ENCODE assay signal across 8 cellular contexts in the genomic region with DNA sequence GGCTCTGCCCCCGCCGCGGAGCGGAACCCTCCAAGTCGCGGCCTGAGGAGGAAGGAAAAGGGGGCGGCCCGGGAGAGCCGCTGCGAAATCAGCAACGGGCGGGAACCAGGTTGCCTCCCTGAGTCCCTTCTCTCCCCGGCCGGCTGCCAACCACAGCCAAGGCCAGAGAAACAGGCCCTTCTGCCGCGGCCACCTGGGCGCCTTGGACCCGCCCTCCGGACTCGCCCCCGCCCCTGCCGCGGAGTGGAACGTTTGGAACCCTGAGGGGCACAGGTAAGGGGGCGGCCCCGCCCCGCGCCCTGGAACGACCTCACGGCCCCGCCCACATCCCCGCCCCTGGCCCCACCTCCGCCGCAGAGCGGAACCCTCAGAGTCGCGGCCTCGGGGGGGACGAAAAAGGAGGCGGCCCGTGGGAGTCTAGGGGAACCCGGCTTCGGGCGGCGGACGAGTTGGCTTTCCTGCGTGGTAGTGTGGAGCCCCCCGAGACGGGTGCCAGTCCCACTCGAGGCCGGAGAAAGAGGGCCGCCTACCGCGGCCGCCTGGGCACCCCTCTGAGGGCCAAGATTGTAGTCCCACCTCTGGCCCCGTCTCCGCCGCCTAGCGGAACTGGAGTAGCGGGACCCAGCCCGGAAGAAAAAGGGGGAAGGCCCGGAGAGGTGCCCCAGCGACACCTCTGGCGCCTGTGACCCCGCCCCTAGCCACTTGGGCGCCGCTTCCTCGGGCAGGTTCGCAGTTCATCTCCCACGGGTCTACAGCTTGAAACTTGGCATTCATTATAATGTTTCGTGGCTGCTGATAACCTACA. TPM values are rescaled to one million over a fixed set of nuclear protein-coding genes. Genes with fewer than 3 reads are reported as not detected.
DNase-seq lines count a peak whose midpoint lies in the region; ATAC-seq, FAIRE-seq and TF ChIP-seq lines count a peak whose summit lies in the region.

No MANE protein-coding gene starts in this region.

- no peaks in the 10 kb centered on the region for H3K27me3 Mint-ChIP-seq in progenitor cell of endocrine pancreas

- H3K27ac Mint-ChIP-seq in progenitor cell of endocrine pancreas, result peak overlapping the region; percentile 74

- ATAC-seq in HG02840 (IDR thresholded peaks at IDR 0.05; ENCODE audit: low FRiP score, unreplicated experiment) (peak; percentile 86), heart right ventricle (peak; percentile 93 to 98 (median 96))

- intact Hi-C loops in heart right ventricle (cut with DNase I), result loop anchor here in 1 of 10 donors (5.0 kb wide), 1 partner anchor 97 kb away; no protein-coding TSS in a partner anchor

- H3K27ac ChIP-seq in adipose tissue (ENCODE audit: low read depth, low read length) (peak overlapping the region; percentile 81), heart right ventricle (peak overlapping the region; percentile 75 to 97 (median 92))

- in situ Hi-C loops in GM13976 (cut with MboI; ENCODE audit: low sequenced_read_pairs, unreplicated experiment), result no loop called here

- H3K27me3 ChIP-seq in heart right ventricle, result peaks cover 0 to 27% (median 0%) of the 10 kb centered on the region in 7 donors

- H3K9me3 Mint-ChIP-seq in progenitor cell of endocrine pancreas (ENCODE audit: low read depth), result peaks cover 4% of the 10 kb centered on the region

- H3K4me1 ChIP-seq in heart right ventricle, result peaks cover 0 to 22% (median 4%) of the 10 kb centered on the region in 9 donors

- DNase-seq in GM13976 (ENCODE audit: low spot score) (peak; percentile 91), NCI-H1436 (lab: John Stamatoyannopoulos, UW) (peak; percentile 63), SW480 (ENCODE audit: low spot score) (peak; percentile 82), heart right ventricle (peak; percentile 76 to 82), progenitor cell of endocrine pancreas (ENCODE audit: low spot score, unreplicated experiment) (peak; percentile 70), urothelium cell line (ENCODE audit: low spot score) (peak; percentile 77)

- peak overlapping the region; percentile 81 for H3K4me3 Mint-ChIP-seq in progenitor cell of endocrine pancreas (ENCODE audit: low read depth)

- WGBS in adipose tissue, 3 donors, result 0 to 16% (median 0%) methylated on average over 28 to 69 of the region's 71 CpGs
- 0 to 1% methylated on average over 25 to 57 of the region's 71 CpGs for WGBS in heart right ventricle, 2 donors

- H3K36me3 Mint-ChIP-seq in progenitor cell of endocrine pancreas (ENCODE audit: insufficient read depth), result no peaks in the 10 kb centered on the region

- FAIRE-seq in urothelium cell line (lab: Jason Lieb, UNC), result no peak

- TF ChIP-seq CTCF in GM13976 (IDR thresholded peaks at IDR 0.05; ENCODE audit: borderline replicate concordance, control extremely low read depth, extremely low read depth, insufficient read depth, missing control alignments), result peak; percentile 8
- TF ChIP-seq CTCF in heart right ventricle (IDR thresholded peaks at IDR 0.05), result peak; percentile 25 to 63 (median 51)
- TF ChIP-seq CTCF in progenitor cell of endocrine pancreas (IDR thresholded peaks at IDR 0.05; ENCODE audit: unreplicated experiment), result peak; percentile 49

- H3K9me3 ChIP-seq in heart right ventricle, result no peaks in the 10 kb centered on the region

- peaks cover 20% of the 10 kb centered on the region for H3K4me1 Mint-ChIP-seq in progenitor cell of endocrine pancreas (ENCODE audit: low read depth)

- peak overlapping the region; percentile 56 to 94 (median 76) for H3K4me3 ChIP-seq in heart right ventricle

- peaks cover 0 to 8% (median 0%) of the 10 kb centered on the region in 9 donors for H3K36me3 ChIP-seq in heart right ventricle

RNA-seq across cellular contexts. Expression of a gene that starts 0.7 kb away (rescaled TPM):
- polyA plus RNA-seq in adipose tissue, result 10 to 100 TPM; 13.4 to 30.3 (median 24.5) TPM
- total RNA-seq in heart right ventricle, result 10 to 100 TPM; 21.6 to 53.5 (median 25.3) TPM
- 10 to 100 TPM; 15.6 to 61.1 TPM for polyA plus RNA-seq in heart right ventricle
- 65.9 and 71.6 TPM in 2 replicates for total RNA-seq in progenitor cell of endocrine pancreas

Comparison
In these comparisons a context has a peak if more than half of its experiments do, and no peak if none do; other contexts are left out.
1. Peak in every context shown above with its lines: DNase-seq, ATAC-seq, H3K4me3 ChIP-seq and H3K27ac ChIP-seq.